10 cellular contexts compared by ENCODE assay signal in genomic region chr18:57915848-57916596, GRCh38.
DNase-seq lines count a peak whose midpoint lies in the region; ATAC-seq and TF ChIP-seq lines count a peak whose summit lies in the region.
"Had no signal": no experiment of that assay in that cellular context is flagged by ENCODE, and none has a peak within 500 bp of the region (broad histone marks: within the 10 kb centered on the region; RNA-seq: fewer than 3 reads in every experiment).

No MANE protein-coding gene starts in this region.

- no peak for TF ChIP-seq POLR2A in stomach (IDR thresholded peaks at IDR 0.05)
- no peak for TF ChIP-seq POLR2A in testis (IDR thresholded peaks at IDR 0.05)

- H3K27me3 ChIP-seq in stomach (no peaks in the 10 kb centered on the region), testis (no peaks in the 10 kb centered on the region)

- H3K4me3 Mint-ChIP-seq in activated naive CD4-positive, alpha-beta T cell treated with anti-CD3 and anti-CD28 coated beads for 36 hours, result no peak overlapping the region
- H3K4me3 Mint-ChIP-seq in glutamatergic neuron (ENCODE audit: unreplicated experiment), result peak overlapping the region; percentile 20

- no peak overlapping the region for H3K27ac Mint-ChIP-seq in activated naive CD4-positive, alpha-beta T cell treated with anti-CD3 and anti-CD28 coated beads for 36 hours
- H3K27ac Mint-ChIP-seq in glutamatergic neuron (ENCODE audit: unreplicated experiment), result peak overlapping the region; percentile 98

- peak; percentile 47 for DNase-seq in activated naive CD4-positive, alpha-beta T cell treated with anti-CD3 and anti-CD28 coated beads for 36 hours
- no peak for DNase-seq in activated naive CD4-positive, alpha-beta T cell (lab: John Stamatoyannopoulos, UW)
- DNase-seq in SK-N-DZ (ENCODE audit: low spot score) (peak; percentile 48), glutamatergic neuron (peak; percentile 52), stomach (no peak), testis (no peak)

- no peak for TF ChIP-seq CTCF in glutamatergic neuron (IDR thresholded peaks at IDR 0.05; ENCODE audit: partially characterized antibody, unreplicated experiment)
- no peak for TF ChIP-seq CTCF in stomach (IDR thresholded peaks at IDR 0.05)
- TF ChIP-seq CTCF in testis (IDR thresholded peaks at IDR 0.05), result no peak

- intact Hi-C loops in activated naive CD4-positive, alpha-beta T cell treated with anti-CD3 and anti-CD28 coated beads for 36 hours (cut with micrococcal nuclease), result no loop called here
- intact Hi-C loops in stomach (cut with DNase I; ENCODE audit: low total_unique reads), result no loop called here
- intact Hi-C loops in testis (cut with DNase I; ENCODE audit: low total_unique reads), result no loop called here

- peaks cover 10% of the 10 kb centered on the region for H3K4me1 Mint-ChIP-seq in activated naive CD4-positive, alpha-beta T cell treated with anti-CD3 and anti-CD28 coated beads for 36 hours (ENCODE audit: low read depth)
- peaks cover 23% of the 10 kb centered on the region for H3K4me1 Mint-ChIP-seq in glutamatergic neuron (ENCODE audit: low read depth, unreplicated experiment)

- H3K4me1 ChIP-seq in stomach (peaks cover 0 to 20% (median 15%) of the 10 kb centered on the region in 4 donors), testis (no peaks in the 10 kb centered on the region)
- H3K4me1 ChIP-seq: HAP-1 had no signal

- CTCF ChIA-PET in activated naive CD4-positive, alpha-beta T cell treated with anti-CD3 and anti-CD28 coated beads for 36 hours (lab: Charles Lee), result no interaction called here

- H3K27me3 Mint-ChIP-seq in activated naive CD4-positive, alpha-beta T cell treated with anti-CD3 and anti-CD28 coated beads for 36 hours (ENCODE audit: low read depth), result peaks cover 12% of the 10 kb centered on the region
- peaks cover 6% of the 10 kb centered on the region for H3K27me3 Mint-ChIP-seq in glutamatergic neuron (ENCODE audit: unreplicated experiment)

- no peaks in the 10 kb centered on the region for H3K36me3 ChIP-seq in stomach
- H3K36me3 ChIP-seq in testis (ENCODE audit: low read depth, missing control alignments), result no peaks in the 10 kb centered on the region
- H3K36me3 ChIP-seq: HAP-1 had no signal

- ATAC-seq in HG03175 (IDR thresholded peaks at IDR 0.05; ENCODE audit: unreplicated experiment) (no peak), HG02798 (IDR thresholded peaks at IDR 0.05; ENCODE audit: poor library complexity, unreplicated experiment) (no peak)

- no peaks in the 10 kb centered on the region for H3K36me3 Mint-ChIP-seq in activated naive CD4-positive, alpha-beta T cell treated with anti-CD3 and anti-CD28 coated beads for 36 hours (ENCODE audit: low read depth)
- H3K36me3 Mint-ChIP-seq in glutamatergic neuron (ENCODE audit: unreplicated experiment), result peaks cover 11% of the 10 kb centered on the region

- H3K9me3 Mint-ChIP-seq in activated naive CD4-positive, alpha-beta T cell treated with anti-CD3 and anti-CD28 coated beads for 36 hours, result no peaks in the 10 kb centered on the region
- peaks cover 9% of the 10 kb centered on the region for H3K9me3 Mint-ChIP-seq in glutamatergic neuron (ENCODE audit: unreplicated experiment)

- no peak overlapping the region for H3K4me3 ChIP-seq in stomach
- H3K4me3 ChIP-seq in testis, result no peak overlapping the region
- H3K4me3 ChIP-seq: HAP-1 had no signal

- H3K27ac ChIP-seq in stomach (peak overlapping the region in 4 of 5 donors; percentile 8 to 72 (median 64)), testis (no peak overlapping the region)
- H3K27ac ChIP-seq: C4-2B had no signal

- WGBS in stomach, 5 donors, result 32 to 42% (median 35%) methylated on average over 5 of the region's 5 CpGs
- WGBS in testis, 2 donors, result 64 to 70% methylated on average over 5 of the region's 5 CpGs

- TF ChIP-seq EP300 in stomach (IDR thresholded peaks at IDR 0.05), result no peak

- H3K9me3 ChIP-seq in stomach, result no peaks in the 10 kb centered on the region
- H3K9me3 ChIP-seq in testis, result no peaks in the 10 kb centered on the region
- H3K9me3 ChIP-seq: HAP-1 had no signal

Comparison
In these comparisons a context has a peak if more than half of its experiments do, and no peak if none do; other contexts are left out.
1. DNase-seq: peak in activated naive CD4-positive, alpha-beta T cell treated with anti-CD3 and anti-CD28 coated beads for 36 hours (single experiment), SK-N-DZ (single experiment) and glutamatergic neuron (single experiment); none in activated naive CD4-positive, alpha-beta T cell (0 of 4), stomach (single experiment) and testis (single experiment).
2. H3K27ac ChIP-seq: peak in stomach (4 of 5); none in testis (0 of 2).